Comparison of ENCODE assay signal across 20 cellular contexts in the genomic region with DNA sequence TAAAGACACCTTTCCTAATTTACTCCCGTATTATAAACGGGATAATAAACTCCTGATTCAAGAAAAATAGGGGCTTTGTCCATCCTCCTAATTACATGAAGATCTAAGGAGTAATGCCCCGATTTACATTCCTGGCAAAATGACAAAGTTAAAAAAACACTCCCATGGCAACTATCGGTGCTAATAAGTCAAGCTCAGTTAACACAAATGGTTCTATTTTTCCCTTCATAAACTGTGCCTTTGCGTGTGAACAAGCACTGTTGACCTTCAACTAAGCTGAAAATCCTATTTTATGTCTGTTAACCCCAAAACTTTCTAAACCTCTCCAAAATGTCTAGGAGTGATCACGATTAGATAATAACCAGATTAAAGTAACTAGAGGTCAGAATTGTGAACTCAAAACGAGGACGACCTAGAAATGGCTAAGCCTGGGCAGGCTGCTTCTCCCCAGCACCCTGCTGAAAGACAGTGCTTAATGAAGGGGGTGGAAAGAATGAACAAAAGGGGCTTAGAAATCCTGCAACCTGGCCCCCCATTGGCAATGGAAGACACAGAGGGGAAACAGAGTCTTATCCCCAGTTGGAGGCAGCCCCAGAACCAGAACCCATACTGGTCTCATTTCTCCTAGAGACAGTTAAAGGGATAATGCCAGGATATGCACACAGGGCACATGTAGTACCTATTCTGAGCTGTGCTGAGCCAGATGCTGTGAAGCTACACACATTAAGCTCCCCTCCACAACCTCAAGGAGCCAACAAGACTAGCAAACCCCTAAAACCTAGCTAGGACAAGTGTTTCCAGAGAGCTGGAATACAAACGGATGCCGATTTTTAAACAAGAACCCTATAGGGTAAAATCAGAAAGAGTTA. TPM values are rescaled to one million over a fixed set of nuclear protein-coding genes. Genes with fewer than 3 reads are reported as not detected.
DNase-seq lines count a peak whose midpoint lies in the region; ATAC-seq, FAIRE-seq and TF ChIP-seq lines count a peak whose summit lies in the region.
"Had no signal": no experiment of that assay in that cellular context is flagged by ENCODE, and none has a peak within 500 bp of the region (broad histone marks: within the 10 kb centered on the region; RNA-seq: fewer than 3 reads in every experiment).

No MANE protein-coding gene starts in this region.

- no peaks in the 10 kb centered on the region for H3K27me3 ChIP-seq in astrocyte (ENCODE audit: insufficient read depth, low read length)
- H3K27me3 ChIP-seq in HepG2 (ENCODE audit: control insufficient read depth in 1 of 2, insufficient read depth in 2 of 2, low read length in 2 of 2): no peaks in the 10 kb centered on the region
- H3K27me3 ChIP-seq: BE2C, dorsolateral prefrontal cortex, MG63, transverse colon had no signal

- H3K9ac ChIP-seq in astrocyte (ENCODE audit: low read length) (no peak overlapping the region), HepG2 (ENCODE audit: insufficient read depth, low read depth, low read length) (no peak overlapping the region)
- H3K9ac ChIP-seq: parathyroid adenoma had no signal

- no peaks in the 10 kb centered on the region for H3K27me3 Mint-ChIP-seq in astrocyte (ENCODE audit: low read depth, unreplicated experiment)
- H3K27me3 Mint-ChIP-seq in activated T-cell treated with anti-CD3 and anti-CD28 coated beads, Interleukin-2, amount 50 U/mL, for 4 hours (ENCODE audit: low read depth): no peaks in the 10 kb centered on the region
- H3K27me3 Mint-ChIP-seq: activated CD4-positive, alpha-beta T cell treated with anti-CD3 and anti-CD28 coated beads, Interleukin-2, amount 10 ng/mL, durations not matched to agents 24 days and 14 days; activated T-cell treated with anti-CD3 and anti-CD28 coated beads, Interleukin-2, amount 50 U/mL, for 24 hours; T-cell had no signal

- 83% methylated on average over 10 of the region's 10 CpGs for WGBS in HepG2 (ENCODE audit: low lambda C conversion rate)

- no peak overlapping the region for H3K4me3 Mint-ChIP-seq in astrocyte (ENCODE audit: unreplicated experiment)
- H3K4me3 Mint-ChIP-seq in activated T-cell treated with anti-CD3 and anti-CD28 coated beads, Interleukin-2, amount 50 U/mL, for 4 hours: no peak overlapping the region
- H3K4me3 Mint-ChIP-seq: activated CD4-positive, alpha-beta T cell treated with anti-CD3 and anti-CD28 coated beads, Interleukin-2, amount 10 ng/mL, durations not matched to agents 24 days and 14 days; activated T-cell treated with anti-CD3 and anti-CD28 coated beads, Interleukin-2, amount 50 U/mL, for 24 hours; T-cell had no signal

- POLR2A ChIA-PET in HepG2 (lab: Yijun Ruan, JAX): interaction anchor here (1.8 kb wide), 1 partner anchor 16 kb away, joined by 4 read pairs; no protein-coding TSS in a partner anchor

- H3K4me1 Mint-ChIP-seq in astrocyte (ENCODE audit: low read depth, unreplicated experiment): peaks cover 9% of the 10 kb centered on the region
- H3K4me1 Mint-ChIP-seq in activated T-cell treated with anti-CD3 and anti-CD28 coated beads, Interleukin-2, amount 50 U/mL, for 4 hours (ENCODE audit: low read depth): peaks cover 27% of the 10 kb centered on the region

- peaks cover 18% of the 10 kb centered on the region for H3K79me2 ChIP-seq in astrocyte (ENCODE audit: insufficient read depth, low read length)
- peaks cover 84% of the 10 kb centered on the region for H3K79me2 ChIP-seq in HepG2 (ENCODE audit: insufficient read depth, low read length)

- H3K27ac ChIP-seq in astrocyte (ENCODE audit: low read depth, low read length) (no peak overlapping the region), HepG2 (ENCODE audit: extremely low read length, insufficient read depth, low read length) (peak overlapping the region; percentile 15)
- H3K27ac ChIP-seq: parathyroid adenoma, transverse colon had no signal

- peak overlapping the region; percentile 7 for H3K4me2 ChIP-seq in astrocyte (ENCODE audit: low read length)
- H3K4me2 ChIP-seq in HepG2 (ENCODE audit: low read depth, low read length): no peak overlapping the region; the same call in 1 of the 2 replicates

- H3K4me1 ChIP-seq in astrocyte (ENCODE audit: insufficient read depth, low read length) (peaks cover 8% of the 10 kb centered on the region), HepG2 (ENCODE audit: insufficient read depth, low read length) (peaks cover 55% of the 10 kb centered on the region)
- H3K4me1 ChIP-seq: BE2C had no signal

- in situ Hi-C loops in HepG2 (cut with HindIII; ENCODE audit: extremely low pct_ligation_motif_present, low pct_unique_long_range_greater_than_20kb): no loop called here

- TF ChIP-seq RAD21 in HepG2 (CRISPR knock-in tag; IDR thresholded peaks at IDR 0.05): no peak

- ATAC-seq in HepG2: peak; percentile 72
- no peak for ATAC-seq in activated T-cell treated with anti-CD3 and anti-CD28 coated beads, Interleukin-2, amount 50 U/mL, for 4 hours
- ATAC-seq in GM18868 (IDR thresholded peaks at IDR 0.05; ENCODE audit: unreplicated experiment): no peak
- ATAC-seq: T-cell had no signal

- TF ChIP-seq CTCF in astrocyte (IDR thresholded peaks at IDR 0.05; ENCODE audit: insufficient read depth, low read depth, low read length): no peak
- no peak for TF ChIP-seq CTCF in HepG2 (CRISPR knock-in tag; IDR thresholded peaks at IDR 0.05)

- no peak overlapping the region for H2AFZ ChIP-seq in astrocyte (ENCODE audit: low read depth, low read length)
- no peak overlapping the region for H2AFZ ChIP-seq in HepG2 (ENCODE audit: low read length)
- H2AFZ ChIP-seq: parathyroid adenoma had no signal

- no peak overlapping the region for H3K27ac Mint-ChIP-seq in astrocyte (ENCODE audit: unreplicated experiment)
- H3K27ac Mint-ChIP-seq: activated CD4-positive, alpha-beta T cell treated with anti-CD3 and anti-CD28 coated beads, Interleukin-2, amount 10 ng/mL, durations not matched to agents 24 days and 14 days; activated T-cell treated with anti-CD3 and anti-CD28 coated beads, Interleukin-2, amount 50 U/mL, for 24 hours; T-cell had no signal

- H3K9me3 ChIP-seq in astrocyte (ENCODE audit: insufficient read depth, low read depth, low read length) (no peaks in the 10 kb centered on the region), HepG2 (ENCODE audit: low read length) (no peaks in the 10 kb centered on the region)
- H3K9me3 ChIP-seq: BE2C, MG63, transverse colon had no signal

- no TSS peak for BruUV-seq in HepG2 (replicated peaks; lab: Mats Ljungman, UMichigan)

- no peak overlapping the region for H3K4me3 ChIP-seq in astrocyte (ENCODE audit: insufficient read depth, low read depth, low read length)
- no peak overlapping the region for H3K4me3 ChIP-seq in HepG2 (replicated peaks in 1 of 3; ENCODE audit: insufficient read depth in 1 of 3, low read depth in 2 of 3, low read length in 3 of 3)
- H3K4me3 ChIP-seq: dorsolateral prefrontal cortex, MG63, transverse colon had no signal

- no peak for TF ChIP-seq POLR2A in HepG2 (IDR thresholded peaks at IDR 0.05; ENCODE audit: insufficient read depth in 1 of 2, low read depth in 2 of 2, low read length in 2 of 2)

- H3K36me3 Mint-ChIP-seq in astrocyte (ENCODE audit: low read depth, unreplicated experiment): no peaks in the 10 kb centered on the region
- no peaks in the 10 kb centered on the region for H3K36me3 Mint-ChIP-seq in activated T-cell treated with anti-CD3 and anti-CD28 coated beads, Interleukin-2, amount 50 U/mL, for 4 hours (ENCODE audit: insufficient read depth)

- H4K20me1 ChIP-seq in astrocyte (ENCODE audit: insufficient read depth, low read length) (peaks cover 8% of the 10 kb centered on the region), HepG2 (ENCODE audit: insufficient read depth, low read length) (no peaks in the 10 kb centered on the region; the same call in 1 of the 2 replicates)

- intact Hi-C loops in HepG2 (cut with micrococcal nuclease; ENCODE audit: unreplicated experiment): no loop called here

- FAIRE-seq in astrocyte (lab: Jason Lieb, UNC): no peak
- no peak for FAIRE-seq in HepG2 (lab: Jason Lieb, UNC)

- DNase-seq in COLO829 (ENCODE audit: low spot score) (peak; percentile 88), NCI-H1048 (lab: John Stamatoyannopoulos, UW) (peak; percentile 62), astrocyte (ENCODE audit: low read depth) (peak; percentile 34), HepG2 (ENCODE audit: low spot score) (no peak), NCI-H2227 treated with DMSO at 0.1 percent for 48 hours (lab: John Stamatoyannopoulos, UW) (no peak)
- DNase-seq in activated T-cell treated with anti-CD3 and anti-CD28 coated beads, Interleukin-2, amount 50 U/mL, for 4 hours: no peak
- DNase-seq in activated CD4-positive, CD25-positive, alpha-beta regulatory T cell (lab: John Stamatoyannopoulos, UW): no peak
- DNase-seq: activated CD4-positive, alpha-beta T cell treated with anti-CD3 and anti-CD28 coated beads, Interleukin-2, amount 10 ng/mL, durations not matched to agents 24 days and 14 days; activated T-cell treated with anti-CD3 and anti-CD28 coated beads, Interleukin-2, amount 50 U/mL, for 24 hours; aorta; BE2C; DMS79; dorsolateral prefrontal cortex; foreskin fibroblast; MG63; NCI-H2171 treated with DMSO at 0.1 percent for 48 hours; T-cell; transverse colon had no signal

- H3K36me3 ChIP-seq in astrocyte (ENCODE audit: insufficient read depth, low read length) (no peaks in the 10 kb centered on the region), HepG2 (replicated peaks in 1 of 2; ENCODE audit: control insufficient read depth in 1 of 2, insufficient read depth in 2 of 2, low read length in 2 of 2) (no peaks in the 10 kb centered on the region; a peak in 1 of 5 replicates)
- H3K36me3 ChIP-seq: BE2C, MG63, transverse colon had no signal

- TF ChIP-seq EP300 in HepG2 (IDR thresholded peaks at IDR 0.05; ENCODE audit: low read depth in 2 of 2, low read length in 2 of 2): no peak
- TF ChIP-seq EP300 in HepG2 (CRISPR knock-in tag; IDR thresholded peaks at IDR 0.05; ENCODE audit: borderline replicate concordance): no peak

- CTCF ChIA-PET in HepG2 (lab: Yijun Ruan, JAX; ENCODE audit: low intra/inter-chr PET ratio, low total read pairs): no interaction called here

- H3K9me3 Mint-ChIP-seq in astrocyte (ENCODE audit: unreplicated experiment): no peaks in the 10 kb centered on the region
- H3K9me3 Mint-ChIP-seq in activated T-cell treated with anti-CD3 and anti-CD28 coated beads, Interleukin-2, amount 50 U/mL, for 4 hours: no peaks in the 10 kb centered on the region
- H3K9me3 Mint-ChIP-seq: activated CD4-positive, alpha-beta T cell treated with anti-CD3 and anti-CD28 coated beads, Interleukin-2, amount 10 ng/mL, durations not matched to agents 24 days and 14 days; activated T-cell treated with anti-CD3 and anti-CD28 coated beads, Interleukin-2, amount 50 U/mL, for 24 hours; T-cell had no signal

RNA-seq across cellular contexts. Expression of a gene that starts 23.0 kb away (rescaled TPM):
- total RNA-seq in astrocyte: 19.2 and 20.8 TPM in 2 replicates
- total RNA-seq in HepG2 (2016; rRNA removed; fragmentation: Illumina TruSeq; extraction: Trizol): 26.2 and 42.2 TPM in 2 replicates
- total RNA-seq in HepG2 (2016; cell fraction: cytosol; rRNA removed; fragmentation: Illumina TruSeq; extraction: Trizol; ENCODE audit: low read depth): 4.3 and 5.6 TPM in 2 replicates
- 21.6 and 43.4 TPM in 2 replicates for total RNA-seq in HepG2 (2016; cell fraction: insoluble cytoplasmic fraction; rRNA removed; fragmentation: Illumina TruSeq; extraction: Trizol)
- total RNA-seq in HepG2 (2016; cell fraction: membrane; rRNA removed; fragmentation: Illumina TruSeq; extraction: Trizol): 13.7 and 14.0 TPM in 2 replicates
- 55.7 and 64.6 TPM in 2 replicates for total RNA-seq in HepG2 (2016; cell fraction: nucleus; rRNA removed; fragmentation: Illumina TruSeq; extraction: Trizol)
- polyA plus RNA-seq in HepG2 (2011; rRNA removed): 51.2 and 62.5 TPM in 2 replicates
- 45.9 and 54.4 TPM in 2 replicates for polyA plus RNA-seq in HepG2 (2011; cell fraction: cytosol; rRNA removed)
- 89.0 and 99.9 TPM in 2 replicates for polyA plus RNA-seq in HepG2 (2011; cell fraction: nucleus; rRNA removed)
- 49.8 and 58.0 TPM in 2 replicates for polyA plus RNA-seq in HepG2 (2012)
- polyA plus RNA-seq in HepG2 (2016; cell fraction: cytosol; fragmentation: Illumina TruSeq; extraction: Trizol; ENCODE audit: low read depth): 1.7 TPM in 2 replicates
- polyA plus RNA-seq in HepG2 (2016; cell fraction: insoluble cytoplasmic fraction; fragmentation: Illumina TruSeq; extraction: Trizol; ENCODE audit: low read depth): 15.4 and 17.3 TPM in 2 replicates
- 4.1 and 4.6 TPM in 2 replicates for polyA plus RNA-seq in HepG2 (2016; cell fraction: membrane; fragmentation: Illumina TruSeq; extraction: Trizol; ENCODE audit: low read depth)
- polyA plus RNA-seq in HepG2 (2016; cell fraction: nucleus; fragmentation: Illumina TruSeq; extraction: Trizol; ENCODE audit: insufficient read depth, low read depth): 65.1 and 71.7 TPM in 2 replicates
- polyA minus RNA-seq in HepG2 (2011; rRNA and poly(A)+ RNA removed; ENCODE audit: low replicate concordance): 17.1 and 162 TPM in 2 replicates
- 41.3 and 62.3 TPM in 2 replicates for polyA minus RNA-seq in HepG2 (2011; cell fraction: cytosol; rRNA and poly(A)+ RNA removed)
- polyA minus RNA-seq in HepG2 (2011; cell fraction: nucleus; rRNA and poly(A)+ RNA removed): 80.1 and 108 TPM in 2 replicates
- 10 to 100 TPM; 19.6 to 25.9 (median 20.4) TPM for total RNA-seq in activated T-cell treated with anti-CD3 and anti-CD28 coated beads, Interleukin-2, amount 50 U/mL, for 4 hours

Comparison
In these comparisons a context has a peak if more than half of its experiments do, and no peak if none do; other contexts are left out.
1. DNase-seq: peak in COLO829 (single experiment), NCI-H1048 (single experiment) and astrocyte (single experiment); none in HepG2 (single experiment), activated T-cell treated with anti-CD3 and anti-CD28 coated beads, Interleukin-2, amount 50 U/mL, for 4 hours (single experiment), NCI-H2227 treated with DMSO at 0.1 percent for 48 hours (single experiment) and activated CD4-positive, CD25-positive, alpha-beta regulatory T cell (0 of 4).